ENCODE assay signal across 1 cellular context in the genomic region with DNA sequence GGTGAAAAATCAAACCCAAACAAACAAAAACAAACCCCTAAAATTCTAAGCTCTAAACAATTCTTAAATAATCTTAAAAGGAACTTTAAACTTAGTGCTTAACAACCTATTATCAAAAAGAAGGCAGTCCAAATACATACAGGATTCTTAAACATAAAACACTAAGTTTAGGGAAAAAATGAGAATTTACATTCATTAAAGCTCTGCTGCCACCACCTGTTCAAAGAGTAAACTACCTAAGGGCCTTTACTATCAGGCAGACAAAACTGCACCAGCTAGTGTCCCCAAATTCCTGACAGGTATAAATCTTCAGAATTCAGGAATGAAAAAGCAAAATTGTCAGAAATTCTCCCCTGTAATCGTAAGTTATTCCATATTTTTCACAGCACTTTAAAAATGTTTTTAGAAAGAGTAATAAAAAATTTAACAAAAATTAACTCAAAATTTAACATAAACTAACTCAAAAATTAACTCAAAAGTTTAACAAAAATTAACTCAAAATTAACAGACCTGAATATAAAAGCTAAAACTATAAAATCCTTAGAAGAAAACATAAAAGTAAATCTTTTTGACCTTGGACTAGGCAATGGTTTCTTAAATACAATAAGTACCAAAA.
TF ChIP-seq lines count a peak whose summit lies in the region.

No MANE protein-coding gene starts in this region.

TF ChIP-seq in liver, 16 proteins besides CTCF, POLR2A, EP300 and RAD21 (continued from another document):
- TF ChIP-seq ZBTB33 (IDR thresholded peaks at IDR 0.05) (no peak), HNF4G (IDR thresholded peaks at IDR 0.05) (no peak), RXRA (IDR thresholded peaks at IDR 0.05) (no peak), NR2F2 (IDR thresholded peaks at IDR 0.05) (no peak), FOXA1 (IDR thresholded peaks at IDR 0.05) (no peak), ATF3 (IDR thresholded peaks at IDR 0.05) (no peak), FOXA2 (IDR thresholded peaks at IDR 0.05) (no peak)
